1 cellular context compared by ENCODE assay signal in the genomic region with DNA sequence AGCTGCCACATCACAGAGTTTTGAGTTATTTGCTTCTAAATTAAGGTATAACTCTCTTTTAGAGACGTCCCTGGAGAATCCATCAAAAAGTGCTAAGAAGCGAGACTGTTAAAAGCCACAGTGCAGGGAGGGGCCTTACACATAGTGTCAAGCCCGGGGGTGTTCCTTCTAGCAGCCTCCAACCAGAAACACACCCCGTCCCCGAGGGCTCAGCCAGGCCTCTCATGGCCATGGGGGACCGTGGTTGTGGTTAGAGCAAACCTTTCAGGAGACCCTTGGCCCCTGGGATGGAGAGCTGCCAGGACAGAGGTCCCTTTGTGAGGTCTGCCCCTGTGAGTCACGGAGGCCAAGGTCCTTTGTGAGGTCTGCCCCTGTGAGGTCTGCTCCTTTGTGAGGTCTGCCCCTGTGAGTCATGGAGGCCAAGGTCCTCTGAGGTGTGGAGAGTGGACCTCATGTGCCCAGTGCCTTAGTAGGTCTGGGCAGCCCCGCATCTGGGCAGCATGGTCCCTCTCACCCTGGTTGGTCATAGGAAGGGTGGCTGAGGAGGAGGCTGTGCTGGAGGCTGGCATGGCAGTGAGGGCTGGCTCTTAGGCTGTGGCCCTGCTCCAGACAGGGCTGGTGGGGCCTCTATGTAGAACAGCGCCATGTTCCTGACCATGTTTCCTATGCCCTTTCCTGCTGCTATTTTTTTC.
A peak's percentile ranks its signal among the peaks of the same experiment; 100 is the strongest.
TF ChIP-seq lines count a peak whose summit lies in the region.

No MANE protein-coding gene starts in this region.

TF ChIP-seq in HepG2, 621 proteins besides CTCF, POLR2A, EP300 and RAD21 (continued from another document and continues in another):
- TF ChIP-seq, protein P1, sequence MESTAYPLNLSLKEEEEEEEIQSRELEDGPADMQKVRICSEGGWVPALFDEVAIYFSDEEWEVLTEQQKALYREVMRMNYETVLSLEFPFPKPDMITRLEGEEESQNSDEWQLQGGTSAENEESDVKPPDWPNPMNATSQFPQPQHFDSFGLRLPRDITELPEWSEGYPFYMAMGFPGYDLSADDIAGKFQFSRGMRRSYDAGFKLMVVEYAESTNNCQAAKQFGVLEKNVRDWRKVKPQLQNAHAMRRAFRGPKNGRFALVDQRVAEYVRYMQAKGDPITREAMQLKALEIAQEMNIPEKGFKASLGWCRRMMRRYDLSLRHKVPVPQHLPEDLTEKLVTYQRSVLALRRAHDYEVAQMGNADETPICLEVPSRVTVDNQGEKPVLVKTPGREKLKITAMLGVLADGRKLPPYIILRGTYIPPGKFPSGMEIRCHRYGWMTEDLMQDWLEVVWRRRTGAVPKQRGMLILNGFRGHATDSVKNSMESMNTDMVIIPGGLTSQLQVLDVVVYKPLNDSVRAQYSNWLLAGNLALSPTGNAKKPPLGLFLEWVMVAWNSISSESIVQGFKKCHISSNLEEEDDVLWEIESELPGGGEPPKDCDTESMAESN (CRISPR knock-in tag; conservative IDR thresholded peaks at IDR 0.05), result peak; percentile 90; the same call in 1 of the 2 replicates
- TF ChIP-seq HDAC2 (CRISPR knock-in tag; IDR thresholded peaks at IDR 0.05), result peak; percentile 95
- no peak for TF ChIP-seq RELA (CRISPR knock-in tag; IDR thresholded peaks at IDR 0.05)
- peak; percentile 99 for TF ChIP-seq TBX2 (CRISPR knock-in tag; IDR thresholded peaks at IDR 0.05; ENCODE audit: borderline replicate concordance)
- TF ChIP-seq ZEB1 (IDR thresholded peaks at IDR 0.05; ENCODE audit: insufficient replicate concordance, low read depth), result no peak
- peak; percentile 56 for TF ChIP-seq YY1 (IDR thresholded peaks at IDR 0.05; ENCODE audit: insufficient read depth, insufficient replicate concordance, low read depth, low read length)
- no peak for TF ChIP-seq RAD51 (IDR thresholded peaks at IDR 0.05; ENCODE audit: borderline replicate concordance)
- TF ChIP-seq, protein P2, sequence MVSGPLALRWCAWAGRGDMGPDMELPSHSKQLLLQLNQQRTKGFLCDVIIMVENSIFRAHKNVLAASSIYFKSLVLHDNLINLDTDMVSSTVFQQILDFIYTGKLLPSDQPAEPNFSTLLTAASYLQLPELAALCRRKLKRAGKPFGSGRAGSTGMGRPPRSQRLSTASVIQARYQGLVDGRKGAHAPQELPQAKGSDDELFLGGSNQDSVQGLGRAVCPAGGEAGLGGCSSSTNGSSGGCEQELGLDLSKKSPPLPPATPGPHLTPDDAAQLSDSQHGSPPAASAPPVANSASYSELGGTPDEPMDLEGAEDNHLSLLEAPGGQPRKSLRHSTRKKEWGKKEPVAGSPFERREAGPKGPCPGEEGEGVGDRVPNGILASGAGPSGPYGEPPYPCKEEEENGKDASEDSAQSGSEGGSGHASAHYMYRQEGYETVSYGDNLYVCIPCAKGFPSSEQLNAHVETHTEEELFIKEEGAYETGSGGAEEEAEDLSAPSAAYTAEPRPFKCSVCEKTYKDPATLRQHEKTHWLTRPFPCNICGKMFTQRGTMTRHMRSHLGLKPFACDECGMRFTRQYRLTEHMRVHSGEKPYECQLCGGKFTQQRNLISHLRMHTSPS (CRISPR knock-in tag; IDR thresholded peaks at IDR 0.05; ENCODE audit: low read depth), result peak; percentile 99
- peak; percentile 97 for TF ChIP-seq PHF21A (CRISPR knock-in tag; IDR thresholded peaks at IDR 0.05)
- TF ChIP-seq, protein P3, sequence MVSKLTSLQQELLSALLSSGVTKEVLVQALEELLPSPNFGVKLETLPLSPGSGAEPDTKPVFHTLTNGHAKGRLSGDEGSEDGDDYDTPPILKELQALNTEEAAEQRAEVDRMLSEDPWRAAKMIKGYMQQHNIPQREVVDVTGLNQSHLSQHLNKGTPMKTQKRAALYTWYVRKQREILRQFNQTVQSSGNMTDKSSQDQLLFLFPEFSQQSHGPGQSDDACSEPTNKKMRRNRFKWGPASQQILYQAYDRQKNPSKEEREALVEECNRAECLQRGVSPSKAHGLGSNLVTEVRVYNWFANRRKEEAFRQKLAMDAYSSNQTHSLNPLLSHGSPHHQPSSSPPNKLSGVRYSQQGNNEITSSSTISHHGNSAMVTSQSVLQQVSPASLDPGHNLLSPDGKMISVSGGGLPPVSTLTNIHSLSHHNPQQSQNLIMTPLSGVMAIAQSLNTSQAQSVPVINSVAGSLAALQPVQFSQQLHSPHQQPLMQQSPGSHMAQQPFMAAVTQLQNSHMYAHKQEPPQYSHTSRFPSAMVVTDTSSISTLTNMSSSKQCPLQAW (CRISPR knock-in tag; IDR thresholded peaks at IDR 0.05), result peak; percentile 90
- TF ChIP-seq, protein P4, sequence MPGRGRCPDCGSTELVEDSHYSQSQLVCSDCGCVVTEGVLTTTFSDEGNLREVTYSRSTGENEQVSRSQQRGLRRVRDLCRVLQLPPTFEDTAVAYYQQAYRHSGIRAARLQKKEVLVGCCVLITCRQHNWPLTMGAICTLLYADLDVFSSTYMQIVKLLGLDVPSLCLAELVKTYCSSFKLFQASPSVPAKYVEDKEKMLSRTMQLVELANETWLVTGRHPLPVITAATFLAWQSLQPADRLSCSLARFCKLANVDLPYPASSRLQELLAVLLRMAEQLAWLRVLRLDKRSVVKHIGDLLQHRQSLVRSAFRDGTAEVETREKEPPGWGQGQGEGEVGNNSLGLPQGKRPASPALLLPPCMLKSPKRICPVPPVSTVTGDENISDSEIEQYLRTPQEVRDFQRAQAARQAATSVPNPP (CRISPR knock-in tag; IDR thresholded peaks at IDR 0.05), result no peak
- no peak; the same call in 1 of the 2 replicates for TF ChIP-seq ZNF34 (CRISPR knock-in tag; IDR thresholded peaks at IDR 0.05; ENCODE audit: borderline replicate concordance)
- TF ChIP-seq, protein P5, sequence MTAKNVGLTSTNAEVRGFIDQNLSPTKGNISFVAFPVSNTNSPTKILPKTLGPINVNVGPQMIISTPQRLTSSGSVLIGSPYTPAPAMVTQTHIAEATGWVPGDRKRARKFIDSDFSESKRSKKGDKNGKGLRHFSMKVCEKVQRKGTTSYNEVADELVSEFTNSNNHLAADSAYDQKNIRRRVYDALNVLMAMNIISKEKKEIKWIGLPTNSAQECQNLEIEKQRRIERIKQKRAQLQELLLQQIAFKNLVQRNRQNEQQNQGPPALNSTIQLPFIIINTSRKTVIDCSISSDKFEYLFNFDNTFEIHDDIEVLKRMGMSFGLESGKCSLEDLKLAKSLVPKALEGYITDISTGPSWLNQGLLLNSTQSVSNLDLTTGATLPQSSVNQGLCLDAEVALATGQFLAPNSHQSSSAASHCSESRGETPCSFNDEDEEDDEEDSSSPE (CRISPR knock-in tag; IDR thresholded peaks at IDR 0.05), result peak; percentile 45
- no peak for TF ChIP-seq CCAR2 (optimal IDR thresholded peaks at IDR 0.05; ENCODE audit: low read depth, low read length)
- TF ChIP-seq PHF8 (CRISPR knock-in tag; IDR thresholded peaks at IDR 0.05), result peak; percentile 34; the same call in 1 of the 2 replicates
- TF ChIP-seq ZNF33A (CRISPR knock-in tag; IDR thresholded peaks at IDR 0.05; ENCODE audit: borderline replicate concordance), result no peak
- TF ChIP-seq ADNP (CRISPR knock-in tag; IDR thresholded peaks at IDR 0.05), result no peak; the same call in 1 of the 2 replicates
- no peak for TF ChIP-seq ZNF101 (CRISPR knock-in tag; IDR thresholded peaks at IDR 0.05; ENCODE audit: borderline replicate concordance, low read depth)
- TF ChIP-seq, protein P6, sequence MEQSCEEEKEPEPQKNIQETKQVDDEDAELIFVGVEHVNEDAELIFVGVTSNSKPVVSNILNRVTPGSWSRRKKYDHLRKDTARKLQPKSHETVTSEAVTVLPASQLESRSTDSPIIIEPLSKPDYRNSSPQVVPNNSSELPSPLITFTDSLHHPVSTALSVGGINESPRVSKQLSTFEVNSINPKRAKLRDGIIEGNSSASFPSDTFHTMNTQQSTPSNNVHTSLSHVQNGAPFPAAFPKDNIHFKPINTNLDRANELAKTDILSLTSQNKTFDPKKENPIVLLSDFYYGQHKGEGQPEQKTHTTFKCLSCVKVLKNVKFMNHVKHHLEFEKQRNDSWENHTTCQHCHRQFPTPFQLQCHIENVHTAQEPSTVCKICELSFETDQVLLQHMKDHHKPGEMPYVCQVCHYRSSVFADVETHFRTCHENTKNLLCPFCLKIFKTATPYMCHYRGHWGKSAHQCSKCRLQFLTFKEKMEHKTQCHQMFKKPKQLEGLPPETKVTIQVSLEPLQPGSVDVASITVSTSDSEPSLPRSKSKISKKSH (CRISPR knock-in tag; IDR thresholded peaks at IDR 0.05; ENCODE audit: borderline replicate concordance), result no peak
- no peak for TF ChIP-seq KAT7 (CRISPR knock-in tag; IDR thresholded peaks at IDR 0.05; ENCODE audit: borderline replicate concordance)
- TF ChIP-seq NRL (CRISPR knock-in tag; IDR thresholded peaks at IDR 0.05; ENCODE audit: borderline replicate concordance), result 0 out of 2 replicates have a peak, but pooled peaks have one; percentile 30
- peak; percentile 81 for TF ChIP-seq BHLHE40 (IDR thresholded peaks at IDR 0.05; ENCODE audit: low read length)
- TF ChIP-seq, protein P7, sequence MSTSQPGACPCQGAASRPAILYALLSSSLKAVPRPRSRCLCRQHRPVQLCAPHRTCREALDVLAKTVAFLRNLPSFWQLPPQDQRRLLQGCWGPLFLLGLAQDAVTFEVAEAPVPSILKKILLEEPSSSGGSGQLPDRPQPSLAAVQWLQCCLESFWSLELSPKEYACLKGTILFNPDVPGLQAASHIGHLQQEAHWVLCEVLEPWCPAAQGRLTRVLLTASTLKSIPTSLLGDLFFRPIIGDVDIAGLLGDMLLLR (CRISPR knock-in tag; IDR thresholded peaks at IDR 0.05), result no peak
- no peak for TF ChIP-seq HDAC6 (IDR thresholded peaks at IDR 0.05; ENCODE audit: low read depth, low read length)
- peak; percentile 75 for TF ChIP-seq ZNF431 (CRISPR knock-in tag; IDR thresholded peaks at IDR 0.05; ENCODE audit: borderline replicate concordance, low read depth)
- no peak for TF ChIP-seq HCFC1 (IDR thresholded peaks at IDR 0.05; ENCODE audit: low read depth, low read length)
- no peak for TF ChIP-seq GABPA (IDR thresholded peaks at IDR 0.05; ENCODE audit: low read depth, low read length)
- TF ChIP-seq GABPA (CRISPR knock-in tag; IDR thresholded peaks at IDR 0.05; ENCODE audit: low read depth), result peak; percentile 45; the same call in 1 of the 2 replicates
- no peak for TF ChIP-seq SNRNP70 (IDR thresholded peaks at IDR 0.05; ENCODE audit: low read depth, low read length)
- TF ChIP-seq NFKB2 (CRISPR knock-in tag; IDR thresholded peaks at IDR 0.05; ENCODE audit: borderline replicate concordance), result peak; percentile 70; the same call in 1 of the 2 replicates
- TF ChIP-seq DMAP1 (CRISPR knock-in tag; IDR thresholded peaks at IDR 0.05), result peak; percentile 79
- TF ChIP-seq ZNF180 (CRISPR knock-in tag; IDR thresholded peaks at IDR 0.05; ENCODE audit: borderline replicate concordance, low read depth), result no peak
- TF ChIP-seq ZNF24 (IDR thresholded peaks at IDR 0.05), result no peak
- TF ChIP-seq, protein P8, sequence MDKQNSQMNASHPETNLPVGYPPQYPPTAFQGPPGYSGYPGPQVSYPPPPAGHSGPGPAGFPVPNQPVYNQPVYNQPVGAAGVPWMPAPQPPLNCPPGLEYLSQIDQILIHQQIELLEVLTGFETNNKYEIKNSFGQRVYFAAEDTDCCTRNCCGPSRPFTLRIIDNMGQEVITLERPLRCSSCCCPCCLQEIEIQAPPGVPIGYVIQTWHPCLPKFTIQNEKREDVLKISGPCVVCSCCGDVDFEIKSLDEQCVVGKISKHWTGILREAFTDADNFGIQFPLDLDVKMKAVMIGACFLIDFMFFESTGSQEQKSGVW (CRISPR knock-in tag; IDR thresholded peaks at IDR 0.05; ENCODE audit: borderline replicate concordance), result no peak
- TF ChIP-seq IRF2 (CRISPR knock-in tag; IDR thresholded peaks at IDR 0.05), result peak; percentile 66; the same call in 1 of the 2 replicates
- peak; percentile 38; the same call in 1 of the 2 replicates for TF ChIP-seq MED13 (CRISPR knock-in tag; IDR thresholded peaks at IDR 0.05)
- TF ChIP-seq ZNF136 (CRISPR knock-in tag; IDR thresholded peaks at IDR 0.05; ENCODE audit: low read depth), result 0 out of 2 replicates have a peak, but pooled peaks have one; percentile 33
- TF ChIP-seq SP5 (CRISPR knock-in tag; IDR thresholded peaks at IDR 0.05; ENCODE audit: borderline replicate concordance, low read depth), result peak; percentile 75
- TF ChIP-seq, protein P9, sequence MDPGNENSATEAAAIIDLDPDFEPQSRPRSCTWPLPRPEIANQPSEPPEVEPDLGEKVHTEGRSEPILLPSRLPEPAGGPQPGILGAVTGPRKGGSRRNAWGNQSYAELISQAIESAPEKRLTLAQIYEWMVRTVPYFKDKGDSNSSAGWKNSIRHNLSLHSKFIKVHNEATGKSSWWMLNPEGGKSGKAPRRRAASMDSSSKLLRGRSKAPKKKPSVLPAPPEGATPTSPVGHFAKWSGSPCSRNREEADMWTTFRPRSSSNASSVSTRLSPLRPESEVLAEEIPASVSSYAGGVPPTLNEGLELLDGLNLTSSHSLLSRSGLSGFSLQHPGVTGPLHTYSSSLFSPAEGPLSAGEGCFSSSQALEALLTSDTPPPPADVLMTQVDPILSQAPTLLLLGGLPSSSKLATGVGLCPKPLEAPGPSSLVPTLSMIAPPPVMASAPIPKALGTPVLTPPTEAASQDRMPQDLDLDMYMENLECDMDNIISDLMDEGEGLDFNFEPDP (CRISPR knock-in tag; conservative IDR thresholded peaks at IDR 0.05), result no peak
- TF ChIP-seq ZNF543 (CRISPR knock-in tag; IDR thresholded peaks at IDR 0.05), result peak; percentile 54; the same call in 1 of the 2 replicates
- no peak for TF ChIP-seq SIN3B (IDR thresholded peaks at IDR 0.05; ENCODE audit: low read length)
- peak; percentile 57; the same call in 1 of the 2 replicates for TF ChIP-seq ZFP90 (CRISPR knock-in tag; IDR thresholded peaks at IDR 0.05; ENCODE audit: borderline replicate concordance)
- peak; percentile 94 for TF ChIP-seq RARA (CRISPR knock-in tag; IDR thresholded peaks at IDR 0.05)
- TF ChIP-seq ZNF274 (CRISPR knock-in tag; IDR thresholded peaks at IDR 0.05), result 0 out of 2 replicates have a peak, but pooled peaks have one; percentile 52
- TF ChIP-seq HOXA5 (CRISPR knock-in tag; IDR thresholded peaks at IDR 0.05), result no peak
- no peak; the same call in 1 of the 2 replicates for TF ChIP-seq ATAD3A (CRISPR knock-in tag; IDR thresholded peaks at IDR 0.05)
- TF ChIP-seq, protein P10, sequence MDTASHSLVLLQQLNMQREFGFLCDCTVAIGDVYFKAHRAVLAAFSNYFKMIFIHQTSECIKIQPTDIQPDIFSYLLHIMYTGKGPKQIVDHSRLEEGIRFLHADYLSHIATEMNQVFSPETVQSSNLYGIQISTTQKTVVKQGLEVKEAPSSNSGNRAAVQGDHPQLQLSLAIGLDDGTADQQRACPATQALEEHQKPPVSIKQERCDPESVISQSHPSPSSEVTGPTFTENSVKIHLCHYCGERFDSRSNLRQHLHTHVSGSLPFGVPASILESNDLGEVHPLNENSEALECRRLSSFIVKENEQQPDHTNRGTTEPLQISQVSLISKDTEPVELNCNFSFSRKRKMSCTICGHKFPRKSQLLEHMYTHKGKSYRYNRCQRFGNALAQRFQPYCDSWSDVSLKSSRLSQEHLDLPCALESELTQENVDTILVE (CRISPR knock-in tag; IDR thresholded peaks at IDR 0.05), result no peak
- no peak for TF ChIP-seq HOXA7 (CRISPR knock-in tag; IDR thresholded peaks at IDR 0.05)
- no peak for TF ChIP-seq SMAD9 (CRISPR knock-in tag; IDR thresholded peaks at IDR 0.05)
- no peak for TF ChIP-seq FOXM1 (CRISPR knock-in tag; IDR thresholded peaks at IDR 0.05)
- TF ChIP-seq ZNF143 (CRISPR knock-in tag; IDR thresholded peaks at IDR 0.05), result no peak
- TF ChIP-seq SOX13 (IDR thresholded peaks at IDR 0.05), result peak; percentile 63
- TF ChIP-seq SOX13 (CRISPR knock-in tag; conservative IDR thresholded peaks at IDR 0.05 in 1 of 2, IDR thresholded peaks at IDR 0.05 in 1 of 2), result peak in 1 of 2 experiments; percentile 93; a peak in 2 of 4 replicates
- 0 out of 2 replicates have a peak, but pooled peaks have one; percentile 59 for TF ChIP-seq SP140L (CRISPR knock-in tag; IDR thresholded peaks at IDR 0.05; ENCODE audit: borderline replicate concordance)
